8 cellular contexts compared by ENCODE assay signal in genomic region chr19:55600336-55601028, GRCh38.
A peak's percentile ranks its signal among the peaks of the same experiment; 100 is the strongest.
DNase-seq lines count a peak whose midpoint lies in the region; ATAC-seq and TF ChIP-seq lines count a peak whose summit lies in the region.

No MANE protein-coding gene starts in this region.

- ATAC-seq in HG03039 (IDR thresholded peaks at IDR 0.05; ENCODE audit: unreplicated experiment), result peak; percentile 6
- no peak for ATAC-seq in GM18870 (IDR thresholded peaks at IDR 0.05; ENCODE audit: unreplicated experiment)

- H3K9me3 Mint-ChIP-seq in activated naive CD4-positive, alpha-beta T cell treated with anti-CD3 and anti-CD28 coated beads, Interleukin-2, amount 50 U/mL, for 24 hours, result no peaks in the 10 kb centered on the region

- H3K4me1 Mint-ChIP-seq in activated naive CD4-positive, alpha-beta T cell treated with anti-CD3 and anti-CD28 coated beads, Interleukin-2, amount 50 U/mL, for 24 hours, result peaks cover 36% of the 10 kb centered on the region

- H3K27me3 Mint-ChIP-seq in activated naive CD4-positive, alpha-beta T cell treated with anti-CD3 and anti-CD28 coated beads, Interleukin-2, amount 50 U/mL, for 24 hours, result no peaks in the 10 kb centered on the region

- DNase-seq in 8988T, result peak; percentile 76
- DNase-seq in GM12865 (ENCODE audit: low read depth), result no peak
- DNase-seq in NCI-H2227 treated with DMSO at 0.1 percent for 48 hours (lab: John Stamatoyannopoulos, UW), result peak; percentile 99
- peak; percentile 61 to 78 for DNase-seq in hippocampal formation (lab: John Stamatoyannopoulos, UW)
- no peak for DNase-seq in skeletal muscle cell (ENCODE audit: low read depth)

- TF ChIP-seq CTCF in GM12865 (IDR thresholded peaks at IDR 0.05; ENCODE audit: insufficient read depth, low read depth, low read length, missing control alignments), result no peak

- H3K36me3 Mint-ChIP-seq in activated naive CD4-positive, alpha-beta T cell treated with anti-CD3 and anti-CD28 coated beads, Interleukin-2, amount 50 U/mL, for 24 hours, result peaks cover 14% of the 10 kb centered on the region

- H3K4me3 ChIP-seq in GM12865 (ENCODE audit: low read depth, low read length) (peak overlapping the region; percentile 82), skeletal muscle cell (ENCODE audit: low read depth, low read length) (peak overlapping the region; percentile 82)

- peak overlapping the region; percentile 86 for H3K4me3 Mint-ChIP-seq in activated naive CD4-positive, alpha-beta T cell treated with anti-CD3 and anti-CD28 coated beads, Interleukin-2, amount 50 U/mL, for 24 hours

- no peak overlapping the region for H3K27ac Mint-ChIP-seq in activated naive CD4-positive, alpha-beta T cell treated with anti-CD3 and anti-CD28 coated beads, Interleukin-2, amount 50 U/mL, for 24 hours

Comparison
In these comparisons a context has a peak if more than half of its experiments do, and no peak if none do; other contexts are left out.
1. DNase-seq: peak in 8988T (single experiment), NCI-H2227 treated with DMSO at 0.1 percent for 48 hours (single experiment) and hippocampal formation (2 of 2); none in GM12865 (single experiment) and skeletal muscle cell (single experiment).